Comparison of ENCODE assay signal across 1 cellular context in the genomic region with DNA sequence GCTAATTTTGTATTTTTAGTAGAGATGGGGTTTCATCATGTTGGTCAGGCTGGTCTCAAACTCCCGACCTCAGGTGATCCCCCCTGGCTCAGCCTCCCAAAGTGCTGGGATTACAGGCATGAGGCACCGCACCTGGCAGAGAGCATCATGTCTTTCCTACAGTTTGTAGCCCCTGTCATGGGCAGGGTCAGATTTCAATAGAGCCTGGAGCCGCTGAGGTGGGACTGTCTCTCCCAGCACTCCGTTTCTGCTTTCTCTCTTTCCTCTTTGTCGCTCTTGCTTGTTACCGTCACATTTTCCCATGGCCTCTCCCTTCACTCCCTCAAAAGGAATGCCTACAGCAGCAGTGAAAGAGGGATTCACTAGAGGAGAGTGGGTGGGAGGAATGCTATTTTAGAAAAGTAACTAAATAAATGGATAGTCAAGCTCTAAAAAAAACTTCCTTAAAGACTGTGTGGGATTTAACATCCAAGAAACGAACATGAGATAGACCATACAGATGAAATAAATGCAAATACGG.
TF ChIP-seq lines count a peak whose summit lies in the region.

No MANE protein-coding gene starts in this region.

TF ChIP-seq in GM23338, 12 proteins besides CTCF, POLR2A, EP300 and RAD21 (continued from another document):
- TF ChIP-seq, protein P1, sequence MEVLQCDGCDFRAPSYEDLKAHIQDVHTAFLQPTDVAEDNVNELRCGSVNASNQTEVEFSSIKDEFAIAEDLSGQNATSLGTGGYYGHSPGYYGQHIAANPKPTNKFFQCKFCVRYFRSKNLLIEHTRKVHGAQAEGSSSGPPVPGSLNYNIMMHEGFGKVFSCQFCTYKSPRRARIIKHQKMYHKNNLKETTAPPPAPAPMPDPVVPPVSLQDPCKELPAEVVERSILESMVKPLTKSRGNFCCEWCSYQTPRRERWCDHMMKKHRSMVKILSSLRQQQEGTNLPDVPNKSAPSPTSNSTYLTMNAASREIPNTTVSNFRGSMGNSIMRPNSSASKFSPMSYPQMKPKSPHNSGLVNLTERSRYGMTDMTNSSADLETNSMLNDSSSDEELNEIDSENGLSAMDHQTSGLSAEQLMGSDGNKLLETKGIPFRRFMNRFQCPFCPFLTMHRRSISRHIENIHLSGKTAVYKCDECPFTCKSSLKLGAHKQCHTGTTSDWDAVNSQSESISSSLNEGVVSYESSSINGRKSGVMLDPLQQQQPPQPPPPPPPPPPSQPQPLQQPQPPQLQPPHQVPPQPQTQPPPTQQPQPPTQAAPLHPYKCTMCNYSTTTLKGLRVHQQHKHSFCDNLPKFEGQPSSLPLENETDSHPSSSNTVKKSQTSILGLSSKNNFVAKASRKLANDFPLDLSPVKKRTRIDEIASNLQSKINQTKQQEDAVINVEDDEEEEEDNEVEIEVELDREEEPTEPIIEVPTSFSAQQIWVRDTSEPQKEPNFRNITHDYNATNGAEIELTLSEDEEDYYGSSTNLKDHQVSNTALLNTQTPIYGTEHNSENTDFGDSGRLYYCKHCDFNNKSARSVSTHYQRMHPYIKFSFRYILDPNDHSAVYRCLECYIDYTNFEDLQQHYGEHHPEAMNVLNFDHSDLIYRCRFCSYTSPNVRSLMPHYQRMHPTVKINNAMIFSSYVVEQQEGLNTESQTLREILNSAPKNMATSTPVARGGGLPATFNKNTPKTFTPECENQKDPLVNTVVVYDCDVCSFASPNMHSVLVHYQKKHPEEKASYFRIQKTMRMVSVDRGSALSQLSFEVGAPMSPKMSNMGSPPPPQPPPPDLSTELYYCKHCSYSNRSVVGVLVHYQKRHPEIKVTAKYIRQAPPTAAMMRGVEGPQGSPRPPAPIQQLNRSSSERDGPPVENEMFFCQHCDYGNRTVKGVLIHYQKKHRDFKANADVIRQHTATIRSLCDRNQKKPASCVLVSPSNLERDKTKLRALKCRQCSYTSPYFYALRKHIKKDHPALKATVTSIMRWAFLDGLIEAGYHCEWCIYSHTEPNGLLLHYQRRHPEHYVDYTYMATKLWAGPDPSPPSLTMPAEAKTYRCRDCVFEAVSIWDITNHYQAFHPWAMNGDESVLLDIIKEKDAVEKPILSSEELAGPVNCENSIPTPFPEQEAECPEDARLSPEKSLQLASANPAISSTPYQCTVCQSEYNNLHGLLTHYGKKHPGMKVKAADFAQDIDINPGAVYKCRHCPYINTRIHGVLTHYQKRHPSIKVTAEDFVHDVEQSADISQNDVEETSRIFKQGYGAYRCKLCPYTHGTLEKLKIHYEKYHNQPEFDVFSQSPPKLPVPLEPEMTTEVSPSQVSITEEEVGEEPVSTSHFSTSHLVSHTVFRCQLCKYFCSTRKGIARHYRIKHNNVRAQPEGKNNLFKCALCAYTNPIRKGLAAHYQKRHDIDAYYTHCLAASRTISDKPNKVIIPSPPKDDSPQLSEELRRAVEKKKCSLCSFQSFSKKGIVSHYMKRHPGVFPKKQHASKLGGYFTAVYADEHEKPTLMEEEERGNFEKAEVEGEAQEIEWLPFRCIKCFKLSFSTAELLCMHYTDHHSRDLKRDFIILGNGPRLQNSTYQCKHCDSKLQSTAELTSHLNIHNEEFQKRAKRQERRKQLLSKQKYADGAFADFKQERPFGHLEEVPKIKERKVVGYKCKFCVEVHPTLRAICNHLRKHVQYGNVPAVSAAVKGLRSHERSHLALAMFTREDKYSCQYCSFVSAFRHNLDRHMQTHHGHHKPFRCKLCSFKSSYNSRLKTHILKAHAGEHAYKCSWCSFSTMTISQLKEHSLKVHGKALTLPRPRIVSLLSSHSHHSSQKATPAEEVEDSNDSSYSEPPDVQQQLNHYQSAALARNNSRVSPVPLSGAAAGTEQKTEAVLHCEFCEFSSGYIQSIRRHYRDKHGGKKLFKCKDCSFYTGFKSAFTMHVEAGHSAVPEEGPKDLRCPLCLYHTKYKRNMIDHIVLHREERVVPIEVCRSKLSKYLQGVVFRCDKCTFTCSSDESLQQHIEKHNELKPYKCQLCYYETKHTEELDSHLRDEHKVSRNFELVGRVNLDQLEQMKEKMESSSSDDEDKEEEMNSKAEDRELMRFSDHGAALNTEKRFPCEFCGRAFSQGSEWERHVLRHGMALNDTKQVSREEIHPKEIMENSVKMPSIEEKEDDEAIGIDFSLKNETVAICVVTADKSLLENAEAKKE (CRISPR knock-in tag; IDR thresholded peaks at IDR 0.05): no peak
